Comparison of ENCODE assay signal across 10 cellular contexts in the genomic region with DNA sequence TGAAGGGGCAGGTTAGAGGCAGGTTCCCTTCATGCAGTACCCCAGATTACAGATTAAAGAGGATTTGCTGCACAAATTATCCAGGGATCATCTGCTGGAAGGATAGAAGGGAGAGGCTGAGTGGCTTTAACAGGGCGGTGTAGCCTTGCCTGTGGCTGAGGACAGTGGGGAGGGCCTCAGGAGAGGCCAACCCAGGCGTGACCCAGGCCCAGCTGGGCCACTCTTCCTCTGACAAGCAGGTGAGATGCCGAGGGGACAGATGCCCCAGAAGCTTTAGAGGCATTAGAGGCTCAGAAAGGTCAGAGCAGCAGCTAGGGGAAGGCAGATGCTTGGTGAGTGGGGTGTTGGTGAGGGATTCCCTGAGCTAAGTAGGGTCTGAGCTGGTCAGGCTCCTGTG. TPM values are rescaled to one million over a fixed set of nuclear protein-coding genes. Genes with fewer than 3 reads are reported as not detected.
DNase-seq lines count a peak whose midpoint lies in the region; FAIRE-seq and TF ChIP-seq lines count a peak whose summit lies in the region.
"Had no signal": no experiment of that assay in that cellular context is flagged by ENCODE, and none has a peak within 500 bp of the region (broad histone marks: within the 10 kb centered on the region; RNA-seq: fewer than 3 reads in every experiment).

No MANE protein-coding gene starts in this region.

- peaks cover 0 to 4% (median 0%) of the 10 kb centered on the region in 4 donors for H3K4me1 Mint-ChIP-seq in CD4-positive, alpha-beta memory T cell

- H3K4me3 ChIP-seq in CD4-positive, alpha-beta memory T cell (ENCODE audit: low read length in 2 of 2): no peak overlapping the region
- peak overlapping the region; percentile 52 for H3K4me3 ChIP-seq in OCI-LY1 (ENCODE audit: low read depth, low read length, poor library complexity, severe bottlenecking)
- peak overlapping the region; percentile 60 to 81 (median 65) for H3K4me3 ChIP-seq in esophagus muscularis mucosa
- H3K4me3 ChIP-seq in neuron (ENCODE audit: low read length): peak overlapping the region; percentile 46

- H3F3A ChIP-seq in OCI-LY1 (ENCODE audit: insufficient read depth, low read length): no peaks in the 10 kb centered on the region

- 60% methylated on average over 2 of the region's 3 CpGs for WGBS in esophagus muscularis mucosa

- no peaks in the 10 kb centered on the region for H3K9me3 Mint-ChIP-seq in CD4-positive, alpha-beta memory T cell

- no peak overlapping the region for H3K9ac ChIP-seq in OCI-LY1 (ENCODE audit: low read length)

- peaks cover 0 to 5% of the 10 kb centered on the region in 2 donors for H3K27me3 Mint-ChIP-seq in CD4-positive, alpha-beta memory T cell

- no peak overlapping the region for H3K27ac ChIP-seq in CD4-positive, alpha-beta memory T cell (ENCODE audit: low read depth, low read length)
- no peak overlapping the region for H3K27ac ChIP-seq in OCI-LY1 (ENCODE audit: low read depth, low read length, poor library complexity, severe bottlenecking)
- H3K27ac ChIP-seq in esophagus muscularis mucosa (replicated peaks in 1 of 4): peak overlapping the region in 1 of 4 donors; percentile 59
- H3K27ac ChIP-seq: brain microvascular endothelial cell had no signal

- H2AFZ ChIP-seq in OCI-LY1 (ENCODE audit: low read length): no peak overlapping the region
- H2AFZ ChIP-seq in neuron (ENCODE audit: low read depth, low read length): peak overlapping the region; percentile 92

- POLR2A ChIA-PET in CD4-positive, alpha-beta memory T cell (lab: Charles Lee; ENCODE audit: partially characterized antibody): interaction anchor here (1.0 to 4.9 kb wide), 3 partner anchors 14 to 99 kb away, joined by 3 to 30 read pairs (median 5); no protein-coding TSS in a partner anchor

- H3K4me1 ChIP-seq in CD4-positive, alpha-beta memory T cell (ENCODE audit: insufficient read depth, low read length): peaks cover 11% of the 10 kb centered on the region
- no peaks in the 10 kb centered on the region for H3K4me1 ChIP-seq in OCI-LY1 (ENCODE audit: insufficient read depth, low read length, severe bottlenecking)
- H3K4me1 ChIP-seq in esophagus muscularis mucosa: peaks cover 25 to 50% (median 33%) of the 10 kb centered on the region in 4 donors
- peaks cover 21% of the 10 kb centered on the region for H3K4me1 ChIP-seq in neuron (ENCODE audit: insufficient read depth, low read length)

- H3K9me3 ChIP-seq in CD4-positive, alpha-beta memory T cell (ENCODE audit: control insufficient read depth in 1 of 2, low read length in 2 of 2): no peaks in the 10 kb centered on the region
- H3K9me3 ChIP-seq in OCI-LY1 (ENCODE audit: low read length) (no peaks in the 10 kb centered on the region), esophagus muscularis mucosa (no peaks in the 10 kb centered on the region), neuron (ENCODE audit: low read length) (no peaks in the 10 kb centered on the region)

- TF ChIP-seq EP300 in esophagus muscularis mucosa (IDR thresholded peaks at IDR 0.05): no peak

- no peak for DNase-seq in CD4-positive, alpha-beta memory T cell
- DNase-seq in esophagus muscularis mucosa (ENCODE audit: extremely low spot score) (no peak), posterior vena cava (ENCODE audit: low spot score) (no peak), NCI-H2081 treated with DMSO at 0.1 percent for 48 hours (lab: John Stamatoyannopoulos, UW) (no peak), HPDE6-E6E7 (ENCODE audit: extremely low spot score) (no peak), urothelium cell line (ENCODE audit: low spot score) (no peak)
- DNase-seq: brain microvascular endothelial cell, NCI-H226 had no signal

- no peaks in the 10 kb centered on the region for H3K36me3 Mint-ChIP-seq in CD4-positive, alpha-beta memory T cell

- peak overlapping the region in 7 of 8 donors; percentile 48 to 75 (median 72) for H3K4me3 Mint-ChIP-seq in CD4-positive, alpha-beta memory T cell

- no peak for FAIRE-seq in urothelium cell line (lab: Jason Lieb, UNC)

- TF ChIP-seq POLR2A in esophagus muscularis mucosa (IDR thresholded peaks at IDR 0.05; ENCODE audit: low read depth): no peak

- peak overlapping the region; percentile 70 for H3K4me2 ChIP-seq in OCI-LY1 (ENCODE audit: low read length)

- peak overlapping the region in 1 of 7 donors; percentile 53 for H3K27ac Mint-ChIP-seq in CD4-positive, alpha-beta memory T cell

- no peaks in the 10 kb centered on the region for H3K9me2 ChIP-seq in OCI-LY1 (ENCODE audit: low read depth, low read length)

- H3K79me2 ChIP-seq in OCI-LY1 (ENCODE audit: insufficient read depth, low read length): no peaks in the 10 kb centered on the region

- CTCF ChIA-PET in CD4-positive, alpha-beta memory T cell (lab: Charles Lee; ENCODE audit: partially characterized antibody): interaction anchor here (2.7 kb wide), 1 partner anchor 14 kb away, joined by 11 read pairs; no protein-coding TSS in a partner anchor

- no peaks in the 10 kb centered on the region for H4K20me1 ChIP-seq in OCI-LY1 (ENCODE audit: insufficient read depth, low read length)

- intact Hi-C loops in CD4-positive, alpha-beta memory T cell (cut with micrococcal nuclease): loop anchor here (1.0 kb wide), 1 partner anchor 14 kb away; no protein-coding TSS in a partner anchor
- intact Hi-C loops in esophagus muscularis mucosa (cut with DNase I): no loop called here
- intact Hi-C loops in posterior vena cava (cut with DNase I): no loop called here

- H3K27me3 ChIP-seq in CD4-positive, alpha-beta memory T cell (ENCODE audit: insufficient read depth, low read length): no peaks in the 10 kb centered on the region
- H3K27me3 ChIP-seq in OCI-LY1 (ENCODE audit: insufficient read depth, low read length): peaks cover 17% of the 10 kb centered on the region
- H3K27me3 ChIP-seq in esophagus muscularis mucosa: no peaks in the 10 kb centered on the region
- peaks cover 63% of the 10 kb centered on the region for H3K27me3 ChIP-seq in neuron (ENCODE audit: insufficient read depth, low read length)
- H3K27me3 ChIP-seq: brain microvascular endothelial cell had no signal

- no peaks in the 10 kb centered on the region for H3K36me3 ChIP-seq in CD4-positive, alpha-beta memory T cell (ENCODE audit: insufficient read depth, low read length)
- H3K36me3 ChIP-seq in OCI-LY1 (ENCODE audit: insufficient read depth, low read length) (no peaks in the 10 kb centered on the region), esophagus muscularis mucosa (no peaks in the 10 kb centered on the region), neuron (ENCODE audit: insufficient read depth, low read length) (no peaks in the 10 kb centered on the region)
- H3K36me3 ChIP-seq: brain microvascular endothelial cell had no signal

- TF ChIP-seq CTCF in OCI-LY1 (IDR thresholded peaks at IDR 0.05; ENCODE audit: low read length) (no peak), esophagus muscularis mucosa (IDR thresholded peaks at IDR 0.05) (no peak)

RNA-seq across cellular contexts. Expression of a gene that starts 18.1 kb away (rescaled TPM):
- 10 to 100 TPM; 60.4 to 65.7 TPM for total RNA-seq in CD4-positive, alpha-beta memory T cell
- polyA plus RNA-seq in CD4-positive, alpha-beta memory T cell: 10 to 100 TPM; 17.5 to 23.5 TPM
- total RNA-seq in esophagus muscularis mucosa (10 to 100 TPM; 24.4 to 29.9 (median 28.4) TPM), posterior vena cava (10 to 100 TPM; 27.4 to 28.5 TPM)

RNA-seq across cellular contexts. Expression of a gene that starts 44.3 kb away (rescaled TPM):
- 1 to 10 TPM; 2.1 to 2.4 TPM for total RNA-seq in CD4-positive, alpha-beta memory T cell
- polyA plus RNA-seq in CD4-positive, alpha-beta memory T cell: 1 to 10 TPM in 1 of 2 donors, under 1 TPM in 1; 0.84 to 1.4 TPM
- total RNA-seq in esophagus muscularis mucosa (under 1 TPM in 2 of 4 donors, not detected in 2; under 0.01 to 0.13 TPM), posterior vena cava (under 1 TPM in 1 of 2 donors, not detected in 1; 0.05 TPM)

Comparison
In these comparisons a context has a peak if more than half of its experiments do, and no peak if none do; other contexts are left out.
1. H3K4me3 ChIP-seq: peak in OCI-LY1 (single experiment), esophagus muscularis mucosa (4 of 4) and neuron (single experiment); none in CD4-positive, alpha-beta memory T cell (0 of 2).